In the genomic region with DNA sequence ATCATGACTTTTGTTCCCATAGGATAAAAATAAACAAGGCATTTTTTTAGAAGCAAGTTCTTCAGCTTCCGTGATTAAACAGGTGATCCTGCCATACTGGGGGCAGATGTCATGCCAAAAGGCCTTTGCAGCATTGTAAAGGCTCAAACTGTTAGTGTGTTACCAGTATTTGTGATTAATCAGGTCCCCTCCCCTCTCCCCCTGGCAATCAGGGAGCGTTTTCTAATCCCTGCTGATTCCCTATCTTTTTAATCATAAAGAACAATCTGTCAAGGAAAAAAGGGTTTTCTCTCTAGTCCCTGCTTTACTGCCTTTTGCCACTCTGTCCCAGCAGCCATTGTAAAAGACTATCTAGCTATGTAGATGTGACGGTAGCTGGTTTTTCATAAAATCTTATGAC, we compare ENCODE assay signal across 19 cellular contexts.
"Had no signal": no experiment of that assay in that cellular context is flagged by ENCODE, and none has a peak within 500 bp of the region (broad histone marks: within the 10 kb centered on the region; RNA-seq: fewer than 3 reads in every experiment).

No MANE protein-coding gene starts in this region.

- H3K27ac ChIP-seq: brain microvascular endothelial cell, lower lobe of right lung, right atrium auricular region had no signal

- H3K4me1 ChIP-seq: lower lobe of right lung, right atrium auricular region had no signal

- H3K4me3 Mint-ChIP-seq: activated CD4-positive, alpha-beta T cell treated with anti-CD3 and anti-CD28 coated beads, Interleukin-2, amount 10 ng/mL, durations not matched to agents 24 days and 14 days; activated naive CD8-positive, alpha-beta T cell treated with anti-CD3 and anti-CD28 coated beads, Interleukin-2, amount 10 ng/mL, durations not matched to agents 7 days and 5 days; central memory CD8-positive, alpha-beta T cell; dendritic cell treated with granulocyte-macrophage colony-stimulating factor and Interleukin-4, amounts not matched to agents 40 ng/mL and 50 ng/mL, for 4 days; naive thymus-derived CD4-positive, alpha-beta T cell had no signal

- H3K36me3 ChIP-seq: brain microvascular endothelial cell, lower lobe of right lung, right atrium auricular region had no signal

- H3K27ac Mint-ChIP-seq: activated CD4-positive, alpha-beta T cell treated with anti-CD3 and anti-CD28 coated beads, Interleukin-2, amount 10 ng/mL, durations not matched to agents 24 days and 14 days; activated naive CD8-positive, alpha-beta T cell treated with anti-CD3 and anti-CD28 coated beads, Interleukin-2, amount 10 ng/mL, durations not matched to agents 7 days and 5 days; dendritic cell treated with granulocyte-macrophage colony-stimulating factor and Interleukin-4, amounts not matched to agents 40 ng/mL and 50 ng/mL, for 4 days; naive thymus-derived CD4-positive, alpha-beta T cell had no signal

- H3K9me3 ChIP-seq: right atrium auricular region had no signal

- H3K4me1 Mint-ChIP-seq: activated CD4-positive, alpha-beta T cell treated with anti-CD3 and anti-CD28 coated beads, Interleukin-2, amount 10 ng/mL, durations not matched to agents 24 days and 14 days; central memory CD8-positive, alpha-beta T cell had no signal

- H3K27me3 ChIP-seq: brain microvascular endothelial cell, right atrium auricular region had no signal

- H3K27me3 Mint-ChIP-seq: activated naive CD8-positive, alpha-beta T cell treated with anti-CD3 and anti-CD28 coated beads, Interleukin-2, amount 10 ng/mL, durations not matched to agents 7 days and 5 days; central memory CD8-positive, alpha-beta T cell; dendritic cell treated with granulocyte-macrophage colony-stimulating factor and Interleukin-4, amounts not matched to agents 40 ng/mL and 50 ng/mL, for 4 days had no signal

- H3K4me3 ChIP-seq: lower lobe of right lung, right atrium auricular region had no signal

- DNase-seq: activated CD4-positive, alpha-beta T cell treated with anti-CD3 and anti-CD28 coated beads, Interleukin-2, amount 10 ng/mL, durations not matched to agents 24 days and 14 days; activated CD4-positive, CD25-positive, alpha-beta regulatory T cell; activated naive CD4-positive, alpha-beta T cell; activated naive CD8-positive, alpha-beta T cell treated with anti-CD3 and anti-CD28 coated beads, Interleukin-2, amount 10 ng/mL, durations not matched to agents 7 days and 5 days; brain microvascular endothelial cell; effector memory CD4-positive, alpha-beta T cell; foreskin melanocyte; head of caudate nucleus; left cardiac atrium; lower lobe of right lung; midbrain; naive thymus-derived CD4-positive, alpha-beta T cell; occipital lobe; stimulated activated CD4-positive, alpha-beta T cell treated with anti-CD3 and anti-CD28 coated beads, Interleukin-4, amount 100 ng/mL, for 24 hours; stimulated activated naive CD8-positive, alpha-beta T cell treated with anti-CD3 and anti-CD28 coated beads, Interleukin-15, Interleukin-2, amounts not matched to agents 100 U/mL and 50 U/mL, for 24 hours; trophoblast cell had no signal

- H3K9me3 Mint-ChIP-seq: activated naive CD8-positive, alpha-beta T cell treated with anti-CD3 and anti-CD28 coated beads, Interleukin-2, amount 10 ng/mL, durations not matched to agents 7 days and 5 days; central memory CD8-positive, alpha-beta T cell; dendritic cell treated with granulocyte-macrophage colony-stimulating factor and Interleukin-4, amounts not matched to agents 40 ng/mL and 50 ng/mL, for 4 days had no signal
